Comparison of ENCODE assay signal across 8 cellular contexts in the genomic region with DNA sequence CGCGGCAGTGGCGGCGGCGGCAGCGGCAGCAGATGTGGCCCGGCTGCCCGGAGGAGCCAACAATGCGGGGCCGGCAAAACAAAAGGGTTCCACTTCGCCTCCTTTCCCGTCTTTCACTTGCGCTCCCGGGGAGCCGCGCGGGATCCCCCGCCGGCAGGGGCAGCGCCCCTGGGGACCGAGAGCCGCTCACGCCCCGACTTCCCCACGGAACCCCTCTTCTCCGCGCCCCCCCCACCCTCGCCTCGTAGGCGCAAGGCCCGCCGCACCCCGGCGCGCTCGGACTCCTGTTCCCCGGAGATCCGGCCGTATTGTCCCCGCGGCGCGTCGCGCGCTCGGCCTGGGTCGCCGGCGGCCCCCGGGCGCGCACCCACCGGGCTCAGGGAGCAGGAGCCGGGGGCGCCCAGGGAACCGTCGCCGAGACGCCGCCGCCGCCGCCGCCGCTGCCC. TPM values are rescaled to one million over a fixed set of nuclear protein-coding genes. Genes with fewer than 3 reads are reported as not detected.
DNase-seq lines count a peak whose midpoint lies in the region; ATAC-seq and TF ChIP-seq lines count a peak whose summit lies in the region.

No MANE protein-coding gene starts in this region.

- intact Hi-C loops in esophagus squamous epithelium (cut with DNase I): loop anchor here (10.0 kb wide), 1 partner anchor 95 kb away; no protein-coding TSS in a partner anchor

- peak overlapping the region; percentile 32 for H3K14ac ChIP-seq in neuronal stem cell (ENCODE audit: low read length)

- H3K18ac ChIP-seq in neuronal stem cell (ENCODE audit: low read length): peak overlapping the region; percentile 97

- H3K9ac ChIP-seq in neuronal stem cell (ENCODE audit: low read depth, low read length, poor library complexity): peak overlapping the region; percentile 88

- no peaks in the 10 kb centered on the region for H3K27me3 ChIP-seq in esophagus squamous epithelium
- no peaks in the 10 kb centered on the region for H3K27me3 ChIP-seq in neuronal stem cell (ENCODE audit: control insufficient read depth in 3 of 3, insufficient read depth in 3 of 3, low read depth in 1 of 3, low read length in 3 of 3)

- H2AK5ac ChIP-seq in neuronal stem cell (ENCODE audit: low read depth, low read length): peak overlapping the region; percentile 79

- H3K4me1 ChIP-seq in esophagus squamous epithelium: peaks cover 13 to 61% (median 26%) of the 10 kb centered on the region in 3 donors
- H3K4me1 ChIP-seq in neuronal stem cell (ENCODE audit: control insufficient read depth in 2 of 2, insufficient read depth in 1 of 2, low read depth in 1 of 2, low read length in 2 of 2): peaks cover 20 to 32% of the 10 kb centered on the region in 2 donors

- H2BK15ac ChIP-seq in neuronal stem cell (ENCODE audit: low read length): peak overlapping the region; percentile 34

- H3K9me3 ChIP-seq in esophagus squamous epithelium (no peaks in the 10 kb centered on the region), neuronal stem cell (replicated peaks in 1 of 2; ENCODE audit: control insufficient read depth in 2 of 2, insufficient read depth in 1 of 2, low read depth in 1 of 2, low read length in 2 of 2) (no peaks in the 10 kb centered on the region)

- peak; percentile 36 for DNase-seq in Daoy (ENCODE audit: low read depth)
- peak; percentile 57 for DNase-seq in OCI-M1 (lab: John Stamatoyannopoulos, UW)
- DNase-seq in esophagus squamous epithelium (lab: John Stamatoyannopoulos, UW): no peak
- no peak for DNase-seq in neuronal stem cell (ENCODE audit: low spot score)
- no peak for DNase-seq in NK-92 (lab: John Stamatoyannopoulos, UW; ENCODE audit: unreplicated experiment)

- no peak overlapping the region for H2BK12ac ChIP-seq in neuronal stem cell (ENCODE audit: low read length)

- peak overlapping the region; percentile 48 for H3K4me2 ChIP-seq in neuronal stem cell (ENCODE audit: insufficient read depth, low read length, poor library complexity, severe bottlenecking)

- peak overlapping the region; percentile 97 for H2BK5ac ChIP-seq in neuronal stem cell (ENCODE audit: low read length)

- no peak for TF ChIP-seq CTCF in esophagus squamous epithelium (IDR thresholded peaks at IDR 0.05)

- H2AFZ ChIP-seq in neuronal stem cell (ENCODE audit: low read length): peak overlapping the region; percentile 82

- no peaks in the 10 kb centered on the region for H3K36me3 ChIP-seq in esophagus squamous epithelium
- H3K36me3 ChIP-seq in neuronal stem cell (replicated peaks in 1 of 2; ENCODE audit: control insufficient read depth in 2 of 2, insufficient read depth in 2 of 2, low read length in 2 of 2): no peaks in the 10 kb centered on the region

- H3K23ac ChIP-seq in neuronal stem cell (ENCODE audit: low read depth, low read length, poor library complexity): no peak overlapping the region

- no peak for ATAC-seq in GM18907 (IDR thresholded peaks at IDR 0.05; ENCODE audit: unreplicated experiment)
- no peak for ATAC-seq in HG03432 (IDR thresholded peaks at IDR 0.05; ENCODE audit: unreplicated experiment)
- no peak for ATAC-seq in GM19035 (IDR thresholded peaks at IDR 0.05; ENCODE audit: unreplicated experiment)

- H2BK120ac ChIP-seq in neuronal stem cell (ENCODE audit: low read depth, low read length): peak overlapping the region; percentile 84

- 0% methylated on average over 26 of the region's 66 CpGs; no CpG with 5 or more reads in 1 of the 2 donors for WGBS in esophagus squamous epithelium, 2 donors
- WGBS in neuronal stem cell (ENCODE audit: extremely low coverage in 2 of 2, insufficient read length in 2 of 2, insufficient replicate concordance in 1 of 2), 2 donors: no CpG with 5 or more reads among the region's 66 CpGs

- H3K4ac ChIP-seq in neuronal stem cell (ENCODE audit: low read length): no peak overlapping the region

- no peaks in the 10 kb centered on the region for H3K79me1 ChIP-seq in neuronal stem cell (ENCODE audit: low read depth, low read length)

- H4K8ac ChIP-seq in neuronal stem cell (ENCODE audit: low read depth, low read length): no peak overlapping the region

- no peak for TF ChIP-seq POLR2A in esophagus squamous epithelium (IDR thresholded peaks at IDR 0.05)

- no peak overlapping the region for H4K91ac ChIP-seq in neuronal stem cell (ENCODE audit: low read depth, low read length, poor library complexity)

- H3K27ac ChIP-seq in esophagus squamous epithelium (peak overlapping the region; percentile 97 to 99 (median 98)), neuronal stem cell (replicated peaks; ENCODE audit: low read length) (peak overlapping the region; percentile 96)

- H3K4me3 ChIP-seq in esophagus squamous epithelium (peak overlapping the region; percentile 72 to 97 (median 86)), neuronal stem cell (ENCODE audit: low read length in 2 of 2) (peak overlapping the region; percentile 84 to 98)

RNA-seq across cellular contexts. Expression of a gene that starts 0.9 kb away (rescaled TPM):
- total RNA-seq in Daoy (2014; rRNA removed; shearing (Covaris generic)): 43.6 and 48.0 TPM in 2 replicates
- 10 to 100 TPM; 41.8 to 55.9 (median 47.1) TPM for total RNA-seq in esophagus squamous epithelium
- 55.2 TPM for polyA plus RNA-seq in neuronal stem cell (2013, experiment 1 of 2)
- polyA plus RNA-seq in neuronal stem cell (2013, experiment 2 of 2): 52.9 TPM

Comparison
In these comparisons a context has a peak if more than half of its experiments do, and no peak if none do; other contexts are left out.
1. DNase-seq: peak in Daoy (single experiment) and OCI-M1 (single experiment); none in esophagus squamous epithelium (single experiment), neuronal stem cell (single experiment) and NK-92 (single experiment).